In genomic region chr3:126135398-126136076, GRCh38 we compare ENCODE assay signal across 22 cellular contexts. TPM values are rescaled to one million over a fixed set of nuclear protein-coding genes. Genes with fewer than 3 reads are reported as not detected.
DNase-seq lines count a peak whose midpoint lies in the region; ATAC-seq and TF ChIP-seq lines count a peak whose summit lies in the region.
"Had no signal": no experiment of that assay in that cellular context is flagged by ENCODE, and none has a peak within 500 bp of the region (broad histone marks: within the 10 kb centered on the region; RNA-seq: fewer than 3 reads in every experiment).

No MANE protein-coding gene starts in this region.

- H3K4me1 ChIP-seq in lower lobe of right lung (peaks cover 5% of the 10 kb centered on the region), tibial artery (peaks cover 0 to 7% (median 3%) of the 10 kb centered on the region in 4 donors), mammary epithelial cell (ENCODE audit: insufficient read depth, low read length) (no peaks in the 10 kb centered on the region)
- H3K4me1 ChIP-seq: A549, HAP-1, thyroid gland had no signal

- no peaks in the 10 kb centered on the region for H3K9me3 Mint-ChIP-seq in activated naive CD4-positive, alpha-beta T cell treated with anti-CD3 and anti-CD28 coated beads, Interleukin-2, amount 50 U/mL, for 72 hours
- H3K9me3 Mint-ChIP-seq: activated naive CD8-positive, alpha-beta T cell treated with anti-CD3 and anti-CD28 coated beads, Interleukin-2, amount 50 U/mL, for 24 hours had no signal

- H3K36me3 Mint-ChIP-seq in activated naive CD4-positive, alpha-beta T cell treated with anti-CD3 and anti-CD28 coated beads, Interleukin-2, amount 50 U/mL, for 72 hours = no peaks in the 10 kb centered on the region

- no TSS peak for BruUV-seq in mammary epithelial cell (replicated peaks; lab: Mats Ljungman, UMichigan)

- CTCF ChIA-PET in mammary epithelial cell (lab: Charles Lee; ENCODE audit: low non-redundant PET) = no interaction called here

- H3K27ac ChIP-seq in lower lobe of right lung (no peak overlapping the region), tibial artery (no peak overlapping the region), mammary epithelial cell (ENCODE audit: insufficient read depth, low read depth, low read length) (no peak overlapping the region)
- H3K27ac ChIP-seq: A549, C4-2B, thyroid gland had no signal

- TF ChIP-seq CTCF in lower lobe of right lung (IDR thresholded peaks at IDR 0.05) = no peak
- no peak for TF ChIP-seq CTCF in tibial artery (IDR thresholded peaks at IDR 0.05)
- no peak for TF ChIP-seq CTCF in mammary epithelial cell (conservative IDR thresholded peaks at IDR 0.05 in 1 of 2, IDR thresholded peaks at IDR 0.05 in 1 of 2; ENCODE audit: extremely low read depth in 1 of 2, insufficient read depth in 1 of 2, low read depth in 1 of 2, low read length in 2 of 2)

- no peaks in the 10 kb centered on the region for H4K20me1 ChIP-seq in mammary epithelial cell (ENCODE audit: insufficient read depth, low read length)

- in situ Hi-C loops in mammary epithelial cell (cut with MboI; ENCODE audit: low sequenced_read_pairs in 2 of 2) = loop anchor here (10.0 to 25.0 kb wide), 2 partner anchors 252 to 259 kb away; partner anchors contain the start of gene CFAP100 (in 2 of the 2)

- peak; percentile 7 for DNase-seq in activated T-cell treated with anti-CD3 and anti-CD28 coated beads, Interleukin-2, amount 50 U/mL, for 1 hour
- DNase-seq in activated T-cell treated with anti-CD3 and anti-CD28 coated beads for 4 hours = no peak
- peak; percentile 11 for DNase-seq in activated CD8-positive, alpha-beta memory T cell treated with anti-CD3 and anti-CD28 coated beads, Interleukin-2, amount 50 U/mL, for 4 hours
- peak; percentile 38 for DNase-seq in lower lobe of right lung
- peak; percentile 16 to 52 for DNase-seq in tibial artery
- no peak for DNase-seq in activated naive CD4-positive, alpha-beta T cell treated with anti-CD3 and anti-CD28 coated beads, Interleukin-2, amount 50 U/mL, for 72 hours (ENCODE audit: low spot score in 2 of 2)
- no peak for DNase-seq in mammary epithelial cell
- DNase-seq in SIG-M5 (lab: John Stamatoyannopoulos, UW) = no peak
- DNase-seq: activated naive CD8-positive, alpha-beta T cell treated with anti-CD3 and anti-CD28 coated beads, Interleukin-2, amount 50 U/mL, for 24 hours; central memory CD4-positive, alpha-beta T cell; hypothalamus; kidney glomerular epithelial cell; NCI-H1930; NCI-H524; stimulated activated CD4-positive, alpha-beta T cell treated with anti-CD3 and anti-CD28 coated beads, Interleukin-4, amount 100 ng/mL, for 4 hours; stimulated activated CD8-positive, alpha-beta memory T cell treated with anti-CD3 and anti-CD28 coated beads, Interleukin-4, amount 100 ng/mL, for 48 hours; thyroid gland had no signal

- H3K27ac Mint-ChIP-seq in activated naive CD4-positive, alpha-beta T cell treated with anti-CD3 and anti-CD28 coated beads, Interleukin-2, amount 50 U/mL, for 72 hours = peak overlapping the region in 1 of 2 donors; percentile 63
- H3K27ac Mint-ChIP-seq: activated naive CD8-positive, alpha-beta T cell treated with anti-CD3 and anti-CD28 coated beads, Interleukin-2, amount 50 U/mL, for 24 hours had no signal

- H3K9me3 ChIP-seq in lower lobe of right lung (no peaks in the 10 kb centered on the region), tibial artery (no peaks in the 10 kb centered on the region), mammary epithelial cell (replicated peaks; ENCODE audit: insufficient read depth, low read length) (no peaks in the 10 kb centered on the region)
- H3K9me3 ChIP-seq: A549, HAP-1, thyroid gland had no signal

- no peak overlapping the region for H3K9ac ChIP-seq in mammary epithelial cell (ENCODE audit: insufficient read depth, low read length)

- H3K27me3 ChIP-seq in lower lobe of right lung (ENCODE audit: low read depth) = no peaks in the 10 kb centered on the region
- peaks cover 0 to 2% of the 10 kb centered on the region in 2 donors for H3K27me3 ChIP-seq in tibial artery
- no peaks in the 10 kb centered on the region for H3K27me3 ChIP-seq in mammary epithelial cell (ENCODE audit: insufficient read depth, low read length)
- H3K27me3 ChIP-seq: thyroid gland had no signal

- whole genome bisulfite sequencing in mammary epithelial cell (ENCODE audit: low coverage, missing lambda C conversion rate) = 82% methylated on average over 6 of the region's 15 CpGs

- no peak overlapping the region for H3K4me2 ChIP-seq in mammary epithelial cell (ENCODE audit: insufficient read depth, low read depth, low read length)
- H3K4me2 ChIP-seq: A549 had no signal

- H3K36me3 ChIP-seq in lower lobe of right lung (no peaks in the 10 kb centered on the region), tibial artery (peaks cover 0 to 5% (median 0%) of the 10 kb centered on the region in 3 donors), mammary epithelial cell (ENCODE audit: insufficient read depth, low read length) (no peaks in the 10 kb centered on the region)
- H3K36me3 ChIP-seq: HAP-1, thyroid gland had no signal

- no peak for ATAC-seq in lower lobe of right lung
- no peak for ATAC-seq in activated naive CD4-positive, alpha-beta T cell treated with anti-CD3 and anti-CD28 coated beads, Interleukin-2, amount 50 U/mL, for 72 hours
- ATAC-seq: activated CD4-positive, CD25-positive, alpha-beta regulatory T cell treated with anti-CD3 and anti-CD28 coated beads, Interleukin-2, amount 50 U/mL, for 24 hours; activated naive CD8-positive, alpha-beta T cell treated with anti-CD3 and anti-CD28 coated beads, Interleukin-2, amount 50 U/mL, for 24 hours had no signal

- intact Hi-C loops in lower lobe of right lung (cut with DNase I) (no loop called here), tibial artery (cut with DNase I; ENCODE audit: low total_unique reads) (loop anchor here (10.0 kb wide), 1 partner anchor 59 kb away; no protein-coding TSS in a partner anchor), mammary epithelial cell (cut with micrococcal nuclease) (loop anchor here (2.0 kb wide), 1 partner anchor 337 kb away; no protein-coding TSS in a partner anchor)

- no peak overlapping the region for H2AFZ ChIP-seq in mammary epithelial cell (ENCODE audit: low read depth, low read length)

- dilution Hi-C loops in mammary epithelial cell (cut with HindIII; ENCODE audit: low sequenced_read_pairs) = no loop called here

- no peak overlapping the region for H3K4me3 ChIP-seq in lower lobe of right lung
- H3K4me3 ChIP-seq in tibial artery = no peak overlapping the region
- H3K4me3 ChIP-seq in mammary epithelial cell (replicated peaks in 1 of 3; ENCODE audit: insufficient read depth in 1 of 3, low read depth in 2 of 3, low read length in 3 of 3) = no peak overlapping the region
- H3K4me3 ChIP-seq: A549, HAP-1, thyroid gland had no signal

- no peaks in the 10 kb centered on the region for H3K79me2 ChIP-seq in mammary epithelial cell (ENCODE audit: insufficient read depth, low read length)

RNA-seq across cellular contexts. Expression of gene ALDH1L1, which starts 44.8 kb away (rescaled TPM):
- total RNA-seq in lower lobe of right lung (2.8 TPM), mammary epithelial cell (1 to 10 TPM in 1 of 2 donors, under 1 TPM in 1; 0.71 to 1.2 TPM)
- total RNA-seq in activated naive CD4-positive, alpha-beta T cell treated with anti-CD3 and anti-CD28 coated beads, Interleukin-2, amount 50 U/mL, for 72 hours = under 1 TPM; 0.18 to 0.34 TPM
- 0.80 TPM for polyA plus RNA-seq in mammary epithelial cell
- not detected for polyA minus RNA-seq in mammary epithelial cell
- total RNA-seq: T-helper 2 cell treated with Interferon-gamma antibody and Interleukin-4, amounts not matched to agents 100 ng/mL and 5 ng/mL, for 36 hours had no signal

RNA-seq across cellular contexts. Expression of gene SLC41A3, which starts 51.6 kb away (rescaled TPM):
- total RNA-seq in lower lobe of right lung (36.2 TPM), mammary epithelial cell (10 to 100 TPM; 25.1 to 43.0 TPM)
- total RNA-seq in activated naive CD4-positive, alpha-beta T cell treated with anti-CD3 and anti-CD28 coated beads, Interleukin-2, amount 50 U/mL, for 72 hours = 10 to 100 TPM; 24.5 to 74.0 TPM
- polyA plus RNA-seq in mammary epithelial cell = 43.6 TPM
- polyA minus RNA-seq in mammary epithelial cell = 43.8 TPM

Comparison
In these comparisons a context has a peak if more than half of its experiments do, and no peak if none do; other contexts are left out.
1. DNase-seq: peak in activated T-cell treated with anti-CD3 and anti-CD28 coated beads, Interleukin-2, amount 50 U/mL, for 1 hour (single experiment), activated CD8-positive, alpha-beta memory T cell treated with anti-CD3 and anti-CD28 coated beads, Interleukin-2, amount 50 U/mL, for 4 hours (single experiment), lower lobe of right lung (single experiment) and tibial artery (2 of 2); none in activated T-cell treated with anti-CD3 and anti-CD28 coated beads for 4 hours (single experiment), activated naive CD4-positive, alpha-beta T cell treated with anti-CD3 and anti-CD28 coated beads, Interleukin-2, amount 50 U/mL, for 72 hours (0 of 2), mammary epithelial cell (single experiment) and SIG-M5 (single experiment).